15 cellular contexts compared by ENCODE assay signal in genomic region chr1:86339014-86339413, GRCh38. TPM values are rescaled to one million over a fixed set of nuclear protein-coding genes. Genes with fewer than 3 reads are reported as not detected.
DNase-seq lines count a peak whose midpoint lies in the region; ATAC-seq, FAIRE-seq and TF ChIP-seq lines count a peak whose summit lies in the region.
"Had no signal": no experiment of that assay in that cellular context is flagged by ENCODE, and none has a peak within 500 bp of the region (broad histone marks: within the 10 kb centered on the region; RNA-seq: fewer than 3 reads in every experiment).

No MANE protein-coding gene starts in this region.

- no peak for ATAC-seq in HepG2
- ATAC-seq in right lobe of liver: no peak

- H3K36me3 ChIP-seq in HepG2 (replicated peaks in 1 of 2; ENCODE audit: control insufficient read depth in 1 of 2, insufficient read depth in 2 of 2, low read length in 2 of 2) (no peaks in the 10 kb centered on the region), right lobe of liver (no peaks in the 10 kb centered on the region), neutrophil (no peaks in the 10 kb centered on the region)
- H3K36me3 ChIP-seq: BLaER1 had no signal

- DNase-seq in HepG2 (ENCODE audit: low spot score): no peak
- DNase-seq in right lobe of liver: no peak
- no peak for DNase-seq in kidney tubule cell (ENCODE audit: low spot score)
- no peak for DNase-seq in anterior cingulate cortex (lab: John Stamatoyannopoulos, UW)
- DNase-seq in NCI-H1436 treated with DMSO at 0.1 percent for 48 hours (lab: John Stamatoyannopoulos, UW): no peak
- DNase-seq in RCC 7860 (ENCODE audit: low spot score): no peak
- DNase-seq: Calu3; CD4-positive, CD25-positive, alpha-beta regulatory T cell; DMS 273 treated with DMSO at 0.1 percent for 48 hours; GOT3; H9 had no signal

- POLR2A ChIA-PET in HepG2 (lab: Yijun Ruan, JAX): no interaction called here

- intact Hi-C loops in HepG2 (cut with micrococcal nuclease; ENCODE audit: unreplicated experiment) (no loop called here), right lobe of liver (cut with DNase I) (no loop called here)

- H3K4me3 ChIP-seq in HepG2 (replicated peaks in 1 of 3; ENCODE audit: insufficient read depth in 1 of 3, low read depth in 2 of 3, low read length in 3 of 3) (no peak overlapping the region), right lobe of liver (no peak overlapping the region), neutrophil (ENCODE audit: low read depth in 1 of 2, low read length in 1 of 2) (peak overlapping the region in 1 of 2 experiments; percentile 30)
- H3K4me3 ChIP-seq: BLaER1 had no signal

- H3K27me3 ChIP-seq in HepG2 (ENCODE audit: control insufficient read depth in 1 of 2, insufficient read depth in 2 of 2, low read length in 2 of 2) (no peaks in the 10 kb centered on the region), right lobe of liver (no peaks in the 10 kb centered on the region), neutrophil (no peaks in the 10 kb centered on the region)
- H3K27me3 ChIP-seq: BLaER1 had no signal

- H3K27ac ChIP-seq in HepG2 (ENCODE audit: extremely low read length, insufficient read depth, low read length) (no peak overlapping the region), right lobe of liver (no peak overlapping the region), adipose tissue (ENCODE audit: low read depth, low read length) (peak overlapping the region; percentile 57), neutrophil (peak overlapping the region; percentile 84)
- H3K27ac ChIP-seq: 22Rv1, BLaER1 had no signal

- TF ChIP-seq RAD21 in HepG2 (CRISPR knock-in tag; IDR thresholded peaks at IDR 0.05): no peak

- CTCF ChIA-PET in HepG2 (lab: Yijun Ruan, JAX; ENCODE audit: low intra/inter-chr PET ratio, low total read pairs): no interaction called here

- H3K4me1 ChIP-seq in HepG2 (ENCODE audit: insufficient read depth, low read length): no peaks in the 10 kb centered on the region
- H3K4me1 ChIP-seq in right lobe of liver: no peaks in the 10 kb centered on the region
- H3K4me1 ChIP-seq in neutrophil (ENCODE audit: control insufficient read depth in 1 of 2, insufficient read depth in 1 of 2, low read depth in 1 of 2, low read length in 1 of 2): peaks cover 29 to 44% of the 10 kb centered on the region in 2 experiments
- H3K4me1 ChIP-seq: BLaER1 had no signal

- BruUV-seq in HepG2 (replicated peaks; lab: Mats Ljungman, UMichigan): no TSS peak

- no peaks in the 10 kb centered on the region for H3K9me3 ChIP-seq in HepG2 (ENCODE audit: low read length)
- H3K9me3 ChIP-seq in right lobe of liver: no peaks in the 10 kb centered on the region
- no peaks in the 10 kb centered on the region for H3K9me3 ChIP-seq in neutrophil
- H3K9me3 ChIP-seq: BLaER1 had no signal

- TF ChIP-seq EP300 in HepG2 (IDR thresholded peaks at IDR 0.05; ENCODE audit: low read depth in 2 of 2, low read length in 2 of 2) (no peak), HepG2 (CRISPR knock-in tag; IDR thresholded peaks at IDR 0.05; ENCODE audit: borderline replicate concordance) (no peak)

- no peak for TF ChIP-seq POLR2A in HepG2 (IDR thresholded peaks at IDR 0.05; ENCODE audit: insufficient read depth in 1 of 2, low read depth in 2 of 2, low read length in 2 of 2)
- TF ChIP-seq POLR2A in right lobe of liver (IDR thresholded peaks at IDR 0.05): no peak

- no peak for TF ChIP-seq CTCF in HepG2 (CRISPR knock-in tag; IDR thresholded peaks at IDR 0.05)
- no peak for TF ChIP-seq CTCF in right lobe of liver (IDR thresholded peaks at IDR 0.05)
- TF ChIP-seq CTCF in neutrophil (IDR thresholded peaks at IDR 0.05): no peak

- in situ Hi-C loops in HepG2 (cut with HindIII; ENCODE audit: extremely low pct_ligation_motif_present, low pct_unique_long_range_greater_than_20kb): no loop called here

- no peaks in the 10 kb centered on the region for H4K20me1 ChIP-seq in HepG2 (ENCODE audit: insufficient read depth, low read length)
- H4K20me1 ChIP-seq: BLaER1 had no signal

- H2AFZ ChIP-seq in HepG2 (ENCODE audit: low read length): no peak overlapping the region

- no peak for FAIRE-seq in HepG2 (lab: Jason Lieb, UNC)
- FAIRE-seq in RCC 7860 (lab: Jason Lieb, UNC): no peak

- no peak overlapping the region for H3K4me2 ChIP-seq in HepG2 (ENCODE audit: low read depth, low read length)
- H3K4me2 ChIP-seq: BLaER1 had no signal

- H3K79me2 ChIP-seq in HepG2 (ENCODE audit: insufficient read depth, low read length): no peaks in the 10 kb centered on the region

- H3K9ac ChIP-seq in HepG2 (ENCODE audit: insufficient read depth, low read depth, low read length): no peak overlapping the region
- H3K9ac ChIP-seq: BLaER1 had no signal

TF ChIP-seq in HepG2, 621 proteins besides CTCF, POLR2A, EP300 and RAD21 (continues in another document):
- TF ChIP-seq ARNT2 (CRISPR knock-in tag; IDR thresholded peaks at IDR 0.05; ENCODE audit: low read depth): no peak
- no peak for TF ChIP-seq CBX5 (CRISPR knock-in tag; IDR thresholded peaks at IDR 0.05; ENCODE audit: borderline replicate concordance)
- no peak for TF ChIP-seq PCBP1 (IDR thresholded peaks at IDR 0.05; ENCODE audit: borderline replicate concordance, low read depth, low read length)
- TF ChIP-seq, protein P1, sequence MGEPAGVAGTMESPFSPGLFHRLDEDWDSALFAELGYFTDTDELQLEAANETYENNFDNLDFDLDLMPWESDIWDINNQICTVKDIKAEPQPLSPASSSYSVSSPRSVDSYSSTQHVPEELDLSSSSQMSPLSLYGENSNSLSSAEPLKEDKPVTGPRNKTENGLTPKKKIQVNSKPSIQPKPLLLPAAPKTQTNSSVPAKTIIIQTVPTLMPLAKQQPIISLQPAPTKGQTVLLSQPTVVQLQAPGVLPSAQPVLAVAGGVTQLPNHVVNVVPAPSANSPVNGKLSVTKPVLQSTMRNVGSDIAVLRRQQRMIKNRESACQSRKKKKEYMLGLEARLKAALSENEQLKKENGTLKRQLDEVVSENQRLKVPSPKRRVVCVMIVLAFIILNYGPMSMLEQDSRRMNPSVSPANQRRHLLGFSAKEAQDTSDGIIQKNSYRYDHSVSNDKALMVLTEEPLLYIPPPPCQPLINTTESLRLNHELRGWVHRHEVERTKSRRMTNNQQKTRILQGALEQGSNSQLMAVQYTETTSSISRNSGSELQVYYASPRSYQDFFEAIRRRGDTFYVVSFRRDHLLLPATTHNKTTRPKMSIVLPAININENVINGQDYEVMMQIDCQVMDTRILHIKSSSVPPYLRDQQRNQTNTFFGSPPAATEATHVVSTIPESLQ (CRISPR knock-in tag; conservative IDR thresholded peaks at IDR 0.05): no peak
- TF ChIP-seq SNAI1 (CRISPR knock-in tag; IDR thresholded peaks at IDR 0.05; ENCODE audit: borderline replicate concordance): no peak

RNA-seq across cellular contexts. Expression of gene ODF2L, which starts 57.1 kb away (rescaled TPM):
- 0.07 and 0.27 TPM in 2 replicates for total RNA-seq in HepG2 (2016; rRNA removed; fragmentation: Illumina TruSeq; extraction: Trizol)
- total RNA-seq in HepG2 (2016; cell fraction: cytosol; rRNA removed; fragmentation: Illumina TruSeq; extraction: Trizol; ENCODE audit: low read depth): not detected in 2 replicates
- total RNA-seq in HepG2 (2016; cell fraction: insoluble cytoplasmic fraction; rRNA removed; fragmentation: Illumina TruSeq; extraction: Trizol): 0.15 and 0.22 TPM in 2 replicates
- total RNA-seq in HepG2 (2016; cell fraction: membrane; rRNA removed; fragmentation: Illumina TruSeq; extraction: Trizol): not detected in 2 replicates
- total RNA-seq in HepG2 (2016; cell fraction: nucleus; rRNA removed; fragmentation: Illumina TruSeq; extraction: Trizol): 0.97 and 1.2 TPM in 2 replicates
- polyA plus RNA-seq in HepG2 (2011; rRNA removed): not detected in 2 replicates
- polyA plus RNA-seq in HepG2 (2011; cell fraction: cytosol; rRNA removed): not detected in 2 replicates
- polyA plus RNA-seq in HepG2 (2011; cell fraction: nucleus; rRNA removed): not detected in 2 replicates
- polyA plus RNA-seq in HepG2 (2012): not detected in 2 replicates
- polyA plus RNA-seq in HepG2 (2016; cell fraction: cytosol; fragmentation: Illumina TruSeq; extraction: Trizol; ENCODE audit: low read depth): not detected in 2 replicates
- polyA plus RNA-seq in HepG2 (2016; cell fraction: insoluble cytoplasmic fraction; fragmentation: Illumina TruSeq; extraction: Trizol; ENCODE audit: low read depth): 0.71 TPM in 1 of 2 replicates, not detected in the other
- polyA plus RNA-seq in HepG2 (2016; cell fraction: membrane; fragmentation: Illumina TruSeq; extraction: Trizol; ENCODE audit: low read depth): not detected in 2 replicates
- 1.1 TPM in 1 of 2 replicates, not detected in the other for polyA plus RNA-seq in HepG2 (2016; cell fraction: nucleus; fragmentation: Illumina TruSeq; extraction: Trizol; ENCODE audit: insufficient read depth, low read depth)
- 0.02 and 5.6 TPM in 2 replicates for polyA minus RNA-seq in HepG2 (2011; rRNA and poly(A)+ RNA removed; ENCODE audit: low replicate concordance)
- polyA minus RNA-seq in HepG2 (2011; cell fraction: cytosol; rRNA and poly(A)+ RNA removed): not detected in 2 replicates
- polyA minus RNA-seq in HepG2 (2011; cell fraction: nucleus; rRNA and poly(A)+ RNA removed): not detected in 2 replicates
- total RNA-seq in right lobe of liver: 1 to 10 TPM; 3.9 to 8.6 (median 5.7) TPM
- polyA plus RNA-seq in adipose tissue: 10 to 100 TPM in 2 of 3 donors, 1 to 10 TPM in 1; 6.4 to 50.8 (median 13.8) TPM

Comparison
In these comparisons a context has a peak if more than half of its experiments do, and no peak if none do; other contexts are left out.
1. H3K27ac ChIP-seq: peak in adipose tissue (single experiment) and neutrophil (single experiment); none in HepG2 (single experiment) and right lobe of liver (0 of 3).